In genomic region chr2:26189123-26189522, GRCh38 we compare ENCODE assay signal across 32 cellular contexts. TPM values are rescaled to one million over a fixed set of nuclear protein-coding genes. Genes with fewer than 3 reads are reported as not detected.
DNase-seq lines count a peak whose midpoint lies in the region; ATAC-seq and TF ChIP-seq lines count a peak whose summit lies in the region.
"Had no signal": no experiment of that assay in that cellular context is flagged by ENCODE, and none has a peak within 500 bp of the region (broad histone marks: within the 10 kb centered on the region; RNA-seq: fewer than 3 reads in every experiment).

No MANE protein-coding gene starts in this region.

- H3K9me3 ChIP-seq in CD8-positive, alpha-beta memory T cell (ENCODE audit: low read length): no peaks in the 10 kb centered on the region
- H3K9me3 ChIP-seq in SJCRH30 (replicated peaks): no peaks in the 10 kb centered on the region
- H3K9me3 ChIP-seq: A549, adrenal gland, pancreas, right atrium auricular region, thoracic aorta had no signal

- H3K4me1 ChIP-seq in CD8-positive, alpha-beta memory T cell (ENCODE audit: insufficient read depth, low read length): peaks cover 8% of the 10 kb centered on the region
- H3K4me1 ChIP-seq in SJCRH30: no peaks in the 10 kb centered on the region
- H3K4me1 ChIP-seq: adrenal gland, neural progenitor cell, pancreas had no signal

- H3K27me3 ChIP-seq in CD8-positive, alpha-beta memory T cell (ENCODE audit: insufficient read depth, low read length, poor library complexity, severe bottlenecking): no peaks in the 10 kb centered on the region
- H3K27me3 ChIP-seq in SJCRH30: no peaks in the 10 kb centered on the region
- H3K27me3 ChIP-seq: adrenal gland, hepatocyte, pancreas, right atrium auricular region had no signal

- CTCF ChIA-PET in activated naive CD4-positive, alpha-beta T cell treated with anti-CD3 and anti-CD28 coated beads, Interleukin-2, amount 10 ng/mL, durations not matched to agents 7 days and 5 days (lab: Charles Lee): interaction anchor here (1.3 to 1.6 kb wide), 2 partner anchors 18 to 54 kb away, joined by 3 read pairs; no protein-coding TSS in a partner anchor
- CTCF ChIA-PET in activated naive CD4-positive, alpha-beta T cell treated with anti-CD3 and anti-CD28 coated beads for 36 hours (lab: Charles Lee): no interaction called here
- CTCF ChIA-PET in CD8-positive, alpha-beta memory T cell (lab: Charles Lee): interaction anchor here (1.1 kb wide), 1 partner anchor 101 kb away, joined by 3 read pairs; no protein-coding TSS in a partner anchor

- no peak overlapping the region for H3K4me3 Mint-ChIP-seq in activated naive CD4-positive, alpha-beta T cell treated with anti-CD3 and anti-CD28 coated beads, Interleukin-2, amount 10 ng/mL, durations not matched to agents 7 days and 5 days
- H3K4me3 Mint-ChIP-seq in activated naive CD4-positive, alpha-beta T cell treated with anti-CD3 and anti-CD28 coated beads for 36 hours: no peak overlapping the region
- no peak overlapping the region for H3K4me3 Mint-ChIP-seq in CD8-positive, alpha-beta memory T cell
- H3K4me3 Mint-ChIP-seq in neural crest cell: peak overlapping the region; percentile 61
- H3K4me3 Mint-ChIP-seq: activated CD8-positive, alpha-beta T cell treated with anti-CD3 and anti-CD28 coated beads, Interleukin-2, amount 10 ng/mL, durations not matched to agents 7 days and 5 days; neural progenitor cell had no signal

- intact Hi-C loops in activated naive CD4-positive, alpha-beta T cell treated with anti-CD3 and anti-CD28 coated beads for 36 hours (cut with micrococcal nuclease): no loop called here

- no peak for ATAC-seq in HG03460 (IDR thresholded peaks at IDR 0.05; ENCODE audit: unreplicated experiment)
- no peak for ATAC-seq in GM21576 (IDR thresholded peaks at IDR 0.05; ENCODE audit: unreplicated experiment)
- ATAC-seq: A549; activated CD8-positive, alpha-beta T cell treated with anti-CD3 and anti-CD28 coated beads, Interleukin-2, amount 10 ng/mL, durations not matched to agents 7 days and 5 days; GM12878; pancreas; Right ventricle myocardium inferior; stimulated activated naive CD8-positive, alpha-beta T cell treated with anti-CD3 and anti-CD28 coated beads, Interleukin-15, Interleukin-2, amounts not matched to agents 100 U/mL and 50 U/mL, for 24 hours had no signal

- H3K27ac Mint-ChIP-seq in activated naive CD4-positive, alpha-beta T cell treated with anti-CD3 and anti-CD28 coated beads, Interleukin-2, amount 10 ng/mL, durations not matched to agents 7 days and 5 days: peak overlapping the region; percentile 67
- H3K27ac Mint-ChIP-seq in activated naive CD4-positive, alpha-beta T cell treated with anti-CD3 and anti-CD28 coated beads for 36 hours: no peak overlapping the region
- H3K27ac Mint-ChIP-seq in CD8-positive, alpha-beta memory T cell: peak overlapping the region in 5 of 8 donors; percentile 30 to 91 (median 51)
- peak overlapping the region; percentile 78 for H3K27ac Mint-ChIP-seq in neural crest cell (ENCODE audit: unreplicated experiment)
- H3K27ac Mint-ChIP-seq: activated CD8-positive, alpha-beta T cell treated with anti-CD3 and anti-CD28 coated beads, Interleukin-2, amount 10 ng/mL, durations not matched to agents 7 days and 5 days; neural progenitor cell had no signal

- H3K27me3 Mint-ChIP-seq in activated naive CD4-positive, alpha-beta T cell treated with anti-CD3 and anti-CD28 coated beads, Interleukin-2, amount 10 ng/mL, durations not matched to agents 7 days and 5 days: peaks cover 12% of the 10 kb centered on the region
- no peaks in the 10 kb centered on the region for H3K27me3 Mint-ChIP-seq in activated naive CD4-positive, alpha-beta T cell treated with anti-CD3 and anti-CD28 coated beads for 36 hours (ENCODE audit: low read depth)
- no peaks in the 10 kb centered on the region for H3K27me3 Mint-ChIP-seq in CD8-positive, alpha-beta memory T cell
- H3K27me3 Mint-ChIP-seq in neural crest cell (ENCODE audit: low read depth): peaks cover 4% of the 10 kb centered on the region

- peaks cover 14% of the 10 kb centered on the region for H3K36me3 Mint-ChIP-seq in activated naive CD4-positive, alpha-beta T cell treated with anti-CD3 and anti-CD28 coated beads, Interleukin-2, amount 10 ng/mL, durations not matched to agents 7 days and 5 days
- peaks cover 8% of the 10 kb centered on the region for H3K36me3 Mint-ChIP-seq in activated naive CD4-positive, alpha-beta T cell treated with anti-CD3 and anti-CD28 coated beads for 36 hours (ENCODE audit: low read depth)
- peaks cover 0 to 46% (median 1%) of the 10 kb centered on the region in 3 donors for H3K36me3 Mint-ChIP-seq in CD8-positive, alpha-beta memory T cell
- H3K36me3 Mint-ChIP-seq in neural crest cell (ENCODE audit: low read depth): peaks cover 4% of the 10 kb centered on the region

- no peak for DNase-seq in activated naive CD4-positive, alpha-beta T cell treated with anti-CD3 and anti-CD28 coated beads, Interleukin-2, amount 10 ng/mL, durations not matched to agents 7 days and 5 days
- DNase-seq in activated naive CD4-positive, alpha-beta T cell treated with anti-CD3 and anti-CD28 coated beads for 36 hours: no peak
- DNase-seq in CD8-positive, alpha-beta memory T cell: peak in 1 of 5 donors; percentile 40
- DNase-seq in caudate nucleus (lab: John Stamatoyannopoulos, UW) (no peak), neural crest cell (ENCODE audit: low read depth, low spot score) (no peak), SJCRH30 (no peak)
- DNase-seq: activated CD8-positive, alpha-beta T cell treated with anti-CD3 and anti-CD28 coated beads, Interleukin-2, amount 10 ng/mL, durations not matched to agents 7 days and 5 days; activated effector memory CD4-positive, alpha-beta T cell treated with Interleukin-2 at 50 U/mL for 16 hours; DMS153; effector CD4-positive, alpha-beta T cell; NCI-H1417; NCI-H2081; NCI-H226; NCI-H69; pancreas; PC-9; stimulated activated CD4-positive, alpha-beta T cell treated with anti-CD3 and anti-CD28 coated beads, Interleukin-1b, Interleukin-23, amount 100 ng/mL, for 48 hours; stimulated activated naive CD8-positive, alpha-beta T cell treated with anti-CD3 and anti-CD28 coated beads, Interleukin-15, Interleukin-2, amounts not matched to agents 100 U/mL and 50 U/mL, for 24 hours had no signal

- H3K36me3 ChIP-seq in CD8-positive, alpha-beta memory T cell (ENCODE audit: insufficient read depth, low read length): peaks cover 27% of the 10 kb centered on the region
- peaks cover 17% of the 10 kb centered on the region for H3K36me3 ChIP-seq in SJCRH30
- H3K36me3 ChIP-seq: neural progenitor cell had no signal

- POLR2A ChIA-PET in CD8-positive, alpha-beta memory T cell (lab: Charles Lee): no interaction called here

- H3K4me3 ChIP-seq in CD8-positive, alpha-beta memory T cell (ENCODE audit: low read length): no peak overlapping the region
- H3K4me3 ChIP-seq in SJCRH30: no peak overlapping the region
- H3K4me3 ChIP-seq: A549, adrenal gland, GM12878, hepatocyte, lung, neural progenitor cell, pancreas, PC-9, right atrium auricular region, thoracic aorta had no signal

- H3K9me3 Mint-ChIP-seq in activated naive CD4-positive, alpha-beta T cell treated with anti-CD3 and anti-CD28 coated beads, Interleukin-2, amount 10 ng/mL, durations not matched to agents 7 days and 5 days: no peaks in the 10 kb centered on the region
- H3K9me3 Mint-ChIP-seq in activated naive CD4-positive, alpha-beta T cell treated with anti-CD3 and anti-CD28 coated beads for 36 hours: no peaks in the 10 kb centered on the region
- no peaks in the 10 kb centered on the region for H3K9me3 Mint-ChIP-seq in CD8-positive, alpha-beta memory T cell
- no peaks in the 10 kb centered on the region for H3K9me3 Mint-ChIP-seq in neural crest cell
- H3K9me3 Mint-ChIP-seq: neural progenitor cell had no signal

- H3K27ac ChIP-seq in CD8-positive, alpha-beta memory T cell (ENCODE audit: low read depth, low read length): no peak overlapping the region
- H3K27ac ChIP-seq in caudate nucleus (ENCODE audit: low read depth, low read length) (peak overlapping the region; percentile 64), SJCRH30 (no peak overlapping the region)
- H3K27ac ChIP-seq: A549, adrenal gland, epithelial cell of prostate, hepatocyte, HL-60, KMS-11, neural progenitor cell, pancreas, PC-9, right atrium auricular region, thoracic aorta had no signal

- TF ChIP-seq CTCF in neural crest cell (conservative IDR thresholded peaks at IDR 0.05): no peak

- peaks cover 13% of the 10 kb centered on the region for H3K4me1 Mint-ChIP-seq in activated naive CD4-positive, alpha-beta T cell treated with anti-CD3 and anti-CD28 coated beads, Interleukin-2, amount 10 ng/mL, durations not matched to agents 7 days and 5 days
- peaks cover 13% of the 10 kb centered on the region for H3K4me1 Mint-ChIP-seq in activated naive CD4-positive, alpha-beta T cell treated with anti-CD3 and anti-CD28 coated beads for 36 hours (ENCODE audit: low read depth)
- H3K4me1 Mint-ChIP-seq in CD8-positive, alpha-beta memory T cell: peaks cover 8 to 32% (median 26%) of the 10 kb centered on the region in 3 donors
- peaks cover 7% of the 10 kb centered on the region for H3K4me1 Mint-ChIP-seq in neural crest cell

RNA-seq across cellular contexts. Expression of gene GAREM2, which starts 16.2 kb away (rescaled TPM):
- 1 to 10 TPM; 1.1 to 1.3 TPM for total RNA-seq in activated naive CD4-positive, alpha-beta T cell treated with anti-CD3 and anti-CD28 coated beads for 36 hours
- total RNA-seq in CD8-positive, alpha-beta memory T cell: 1 to 10 TPM; 3.2 to 3.3 TPM
- 3.1 TPM for polyA plus RNA-seq in CD8-positive, alpha-beta memory T cell
- 21.3 and 21.8 TPM in 2 replicates for total RNA-seq in neural crest cell
- 4.9 and 5.0 TPM in 2 replicates for total RNA-seq in SJCRH30 (2014; rRNA removed; shearing (Covaris generic))

RNA-seq across cellular contexts. Expression of gene HADHA, which starts 55.3 kb away (rescaled TPM):
- 100 to 1,000 TPM; 117 to 123 TPM for total RNA-seq in activated naive CD4-positive, alpha-beta T cell treated with anti-CD3 and anti-CD28 coated beads for 36 hours
- 100 to 1,000 TPM; 122 to 126 TPM for total RNA-seq in CD8-positive, alpha-beta memory T cell
- 116 TPM for polyA plus RNA-seq in CD8-positive, alpha-beta memory T cell
- 124 and 125 TPM in 2 replicates for total RNA-seq in neural crest cell
- total RNA-seq in SJCRH30 (2014; rRNA removed; shearing (Covaris generic)): 168 and 172 TPM in 2 replicates

RNA-seq across cellular contexts. Expression of gene HADHB, which starts 55.6 kb away (rescaled TPM):
- 10 to 100 TPM; 65.1 to 67.6 TPM for total RNA-seq in activated naive CD4-positive, alpha-beta T cell treated with anti-CD3 and anti-CD28 coated beads for 36 hours
- 10 to 100 TPM; 75.1 to 80.2 TPM for total RNA-seq in CD8-positive, alpha-beta memory T cell
- polyA plus RNA-seq in CD8-positive, alpha-beta memory T cell: 83.2 TPM
- 65.2 and 66.5 TPM in 2 replicates for total RNA-seq in neural crest cell
- total RNA-seq in SJCRH30 (2014; rRNA removed; shearing (Covaris generic)): 150 and 154 TPM in 2 replicates
